In the genomic region with DNA sequence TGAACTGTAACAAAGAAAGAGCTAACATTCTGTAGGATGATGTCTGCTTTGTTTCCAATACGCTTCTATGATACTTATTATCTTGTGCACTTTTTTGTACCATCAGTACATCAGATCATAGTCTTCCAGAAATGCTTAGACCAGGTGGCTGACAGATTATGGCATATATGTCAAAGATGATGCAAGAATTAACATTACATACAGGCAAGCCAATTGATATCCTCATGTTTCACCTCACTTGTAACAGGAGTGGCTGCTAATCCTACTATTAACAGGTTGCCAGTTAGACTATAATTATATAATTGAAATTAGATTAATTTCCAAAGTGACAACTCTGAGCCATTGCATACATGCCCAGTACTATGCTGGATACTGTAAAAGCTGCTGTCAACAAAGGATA, we compare ENCODE assay signal across 19 cellular contexts.
A peak's percentile ranks its signal among the peaks of the same experiment; 100 is the strongest.
DNase-seq lines count a peak whose midpoint lies in the region; ATAC-seq, FAIRE-seq and TF ChIP-seq lines count a peak whose summit lies in the region.
"Had no signal": no experiment of that assay in that cellular context is flagged by ENCODE, and none has a peak within 500 bp of the region (broad histone marks: within the 10 kb centered on the region; RNA-seq: fewer than 3 reads in every experiment).

No MANE protein-coding gene starts in this region.

- in situ Hi-C loops in GM13977 (cut with MboI; ENCODE audit: low pct_unique_long_range_greater_than_20kb, low sequenced_read_pairs, unreplicated experiment) (no loop called here), gastrocnemius medialis (cut with MboI; ENCODE audit: low sequenced_read_pairs in 4 of 4) (no loop called here)

- peak overlapping the region; percentile 72 for H3K27ac Mint-ChIP-seq in activated CD4-positive, alpha-beta T cell treated with anti-CD3 and anti-CD28 coated beads for 36 hours
- H3K27ac Mint-ChIP-seq in activated CD4-positive, alpha-beta T cell treated with anti-CD3 and anti-CD28 coated beads, Interleukin-2, amount 10 ng/mL, durations not matched to agents 7 days and 5 days, result no peak overlapping the region
- peak overlapping the region; percentile 25 for H3K27ac Mint-ChIP-seq in activated naive CD8-positive, alpha-beta T cell treated with anti-CD3 and anti-CD28 coated beads, Interleukin-2, amount 50 U/mL, for 24 hours
- H3K27ac Mint-ChIP-seq: CD14-positive monocyte had no signal

- no peak for ATAC-seq in activated CD4-positive, alpha-beta T cell treated with anti-CD3 and anti-CD28 coated beads for 36 hours
- no peak for ATAC-seq in activated naive CD8-positive, alpha-beta T cell treated with anti-CD3 and anti-CD28 coated beads, Interleukin-2, amount 50 U/mL, for 24 hours
- no peak for ATAC-seq in gastrocnemius medialis

- H3K36me3 ChIP-seq in gastrocnemius medialis, result no peaks in the 10 kb centered on the region

- no peak for DNase-seq in activated CD4-positive, alpha-beta T cell treated with anti-CD3 and anti-CD28 coated beads for 36 hours
- no peak for DNase-seq in activated CD4-positive, alpha-beta T cell treated with anti-CD3 and anti-CD28 coated beads, Interleukin-2, amount 10 ng/mL, durations not matched to agents 7 days and 5 days
- no peak for DNase-seq in GM12891 (ENCODE audit: insufficient read length, low spot score)
- DNase-seq in NCI-H748 (lab: John Stamatoyannopoulos, UW; ENCODE audit: unreplicated experiment), result peak; percentile 59
- no peak for DNase-seq in activated naive CD8-positive, alpha-beta T cell treated with anti-CD3 and anti-CD28 coated beads, Interleukin-2, amount 50 U/mL, for 24 hours
- no peak for DNase-seq in GM13977 (ENCODE audit: low spot score)
- no peak for DNase-seq in gastrocnemius medialis
- no peak for DNase-seq in NCI-H526 (lab: John Stamatoyannopoulos, UW)
- DNase-seq: naive B cell; posterior cingulate gyrus; SIG-M5; stimulated activated CD4-positive, alpha-beta T cell treated with anti-CD3 and anti-CD28 coated beads, Interleukin-4, amount 100 ng/mL, for 1 hour; substantia nigra had no signal

- no peak for TF ChIP-seq POLR2A in GM12891 (IDR thresholded peaks at IDR 0.05; ENCODE audit: low read depth, low read length)
- no peak for TF ChIP-seq POLR2A in gastrocnemius medialis (IDR thresholded peaks at IDR 0.05)

- peaks cover 5 to 16% of the 10 kb centered on the region in 2 donors for H3K4me1 ChIP-seq in gastrocnemius medialis

- H3K27me3 Mint-ChIP-seq in activated CD4-positive, alpha-beta T cell treated with anti-CD3 and anti-CD28 coated beads for 36 hours, result no peaks in the 10 kb centered on the region
- no peaks in the 10 kb centered on the region for H3K27me3 Mint-ChIP-seq in activated CD4-positive, alpha-beta T cell treated with anti-CD3 and anti-CD28 coated beads, Interleukin-2, amount 10 ng/mL, durations not matched to agents 7 days and 5 days
- H3K27me3 Mint-ChIP-seq in activated naive CD8-positive, alpha-beta T cell treated with anti-CD3 and anti-CD28 coated beads, Interleukin-2, amount 50 U/mL, for 24 hours, result no peaks in the 10 kb centered on the region
- H3K27me3 Mint-ChIP-seq: naive B cell had no signal

- H3K27me3 ChIP-seq in gastrocnemius medialis, result no peaks in the 10 kb centered on the region
- H3K27me3 ChIP-seq: hepatocyte had no signal

- H3K4me3 ChIP-seq in gastrocnemius medialis, result no peak overlapping the region
- H3K4me3 ChIP-seq: hepatocyte had no signal

- no peaks in the 10 kb centered on the region for H3K9me3 ChIP-seq in gastrocnemius medialis

- H3K4me1 Mint-ChIP-seq in activated CD4-positive, alpha-beta T cell treated with anti-CD3 and anti-CD28 coated beads for 36 hours, result peaks cover 72% of the 10 kb centered on the region
- peaks cover 62% of the 10 kb centered on the region for H3K4me1 Mint-ChIP-seq in activated CD4-positive, alpha-beta T cell treated with anti-CD3 and anti-CD28 coated beads, Interleukin-2, amount 10 ng/mL, durations not matched to agents 7 days and 5 days
- peaks cover 60% of the 10 kb centered on the region for H3K4me1 Mint-ChIP-seq in activated naive CD8-positive, alpha-beta T cell treated with anti-CD3 and anti-CD28 coated beads, Interleukin-2, amount 50 U/mL, for 24 hours

- POLR2A ChIA-PET in activated CD4-positive, alpha-beta T cell treated with anti-CD3 and anti-CD28 coated beads for 36 hours (lab: Charles Lee), result no interaction called here
- POLR2A ChIA-PET in activated CD4-positive, alpha-beta T cell treated with anti-CD3 and anti-CD28 coated beads, Interleukin-2, amount 10 ng/mL, durations not matched to agents 7 days and 5 days (lab: Charles Lee), result no interaction called here

- FAIRE-seq in GM12891 (lab: Jason Lieb, UNC), result peak; percentile 66
- FAIRE-seq: endometrium, keratinocyte, urothelium cell line had no signal

- CTCF ChIA-PET in activated CD4-positive, alpha-beta T cell treated with anti-CD3 and anti-CD28 coated beads for 36 hours (lab: Charles Lee), result interaction anchor here (1.0 to 2.3 kb wide), 5 partner anchors 72 to 333 kb away, joined by 3 to 8 read pairs (median 4); partner anchors contain the start of gene GORASP2
- CTCF ChIA-PET in activated CD4-positive, alpha-beta T cell treated with anti-CD3 and anti-CD28 coated beads, Interleukin-2, amount 10 ng/mL, durations not matched to agents 7 days and 5 days (lab: Charles Lee), result interaction anchor here (0.6 kb wide), 1 partner anchor 1123 kb away, joined by 3 read pairs; no protein-coding TSS in a partner anchor

- H3K27ac ChIP-seq in gastrocnemius medialis, result no peak overlapping the region
- H3K27ac ChIP-seq: hepatocyte had no signal

- H3K9me3 Mint-ChIP-seq in activated CD4-positive, alpha-beta T cell treated with anti-CD3 and anti-CD28 coated beads for 36 hours (ENCODE audit: low read depth), result no peaks in the 10 kb centered on the region
- H3K9me3 Mint-ChIP-seq in activated CD4-positive, alpha-beta T cell treated with anti-CD3 and anti-CD28 coated beads, Interleukin-2, amount 10 ng/mL, durations not matched to agents 7 days and 5 days, result peaks cover 1% of the 10 kb centered on the region
- no peaks in the 10 kb centered on the region for H3K9me3 Mint-ChIP-seq in activated naive CD8-positive, alpha-beta T cell treated with anti-CD3 and anti-CD28 coated beads, Interleukin-2, amount 50 U/mL, for 24 hours
- H3K9me3 Mint-ChIP-seq: CD14-positive monocyte, naive B cell had no signal

- no peak for TF ChIP-seq CTCF in GM13977 (IDR thresholded peaks at IDR 0.05; ENCODE audit: extremely low read depth, insufficient read depth, missing control alignments)
- no peak for TF ChIP-seq CTCF in gastrocnemius medialis (IDR thresholded peaks at IDR 0.05 in 4 of 5, conservative IDR thresholded peaks at IDR 0.05 in 1 of 5)

- intact Hi-C loops in activated CD4-positive, alpha-beta T cell treated with anti-CD3 and anti-CD28 coated beads for 36 hours (cut with DNase I, micrococcal nuclease), result loop anchor here in 1 of 2 experiments (5.0 kb wide), 1 partner anchor 41 kb away; no protein-coding TSS in a partner anchor
- intact Hi-C loops in gastrocnemius medialis (cut with DNase I; ENCODE audit: low total_unique reads), result no loop called here

- H3K4me3 Mint-ChIP-seq in activated CD4-positive, alpha-beta T cell treated with anti-CD3 and anti-CD28 coated beads for 36 hours, result no peak overlapping the region
- H3K4me3 Mint-ChIP-seq in activated CD4-positive, alpha-beta T cell treated with anti-CD3 and anti-CD28 coated beads, Interleukin-2, amount 10 ng/mL, durations not matched to agents 7 days and 5 days, result no peak overlapping the region
- no peak overlapping the region for H3K4me3 Mint-ChIP-seq in activated naive CD8-positive, alpha-beta T cell treated with anti-CD3 and anti-CD28 coated beads, Interleukin-2, amount 50 U/mL, for 24 hours
- H3K4me3 Mint-ChIP-seq: brain, CD14-positive monocyte, naive B cell had no signal

- peaks cover 21% of the 10 kb centered on the region for H3K36me3 Mint-ChIP-seq in activated CD4-positive, alpha-beta T cell treated with anti-CD3 and anti-CD28 coated beads for 36 hours (ENCODE audit: low read depth)
- H3K36me3 Mint-ChIP-seq in activated CD4-positive, alpha-beta T cell treated with anti-CD3 and anti-CD28 coated beads, Interleukin-2, amount 10 ng/mL, durations not matched to agents 7 days and 5 days (ENCODE audit: low read depth), result peaks cover 25% of the 10 kb centered on the region
- peaks cover 14% of the 10 kb centered on the region for H3K36me3 Mint-ChIP-seq in activated naive CD8-positive, alpha-beta T cell treated with anti-CD3 and anti-CD28 coated beads, Interleukin-2, amount 50 U/mL, for 24 hours (ENCODE audit: low read depth)

TF ChIP-seq in GM12891, 5 proteins besides CTCF, POLR2A, EP300 and RAD21:
- no peak for TF ChIP-seq POU2F2 (IDR thresholded peaks at IDR 0.05; ENCODE audit: low read depth, low read length)
- no peak for TF ChIP-seq PAX5 (IDR thresholded peaks at IDR 0.05; ENCODE audit: insufficient read depth, low read length, severe bottlenecking)
